ENCODE assay signal across 1 cellular context in the genomic region with DNA sequence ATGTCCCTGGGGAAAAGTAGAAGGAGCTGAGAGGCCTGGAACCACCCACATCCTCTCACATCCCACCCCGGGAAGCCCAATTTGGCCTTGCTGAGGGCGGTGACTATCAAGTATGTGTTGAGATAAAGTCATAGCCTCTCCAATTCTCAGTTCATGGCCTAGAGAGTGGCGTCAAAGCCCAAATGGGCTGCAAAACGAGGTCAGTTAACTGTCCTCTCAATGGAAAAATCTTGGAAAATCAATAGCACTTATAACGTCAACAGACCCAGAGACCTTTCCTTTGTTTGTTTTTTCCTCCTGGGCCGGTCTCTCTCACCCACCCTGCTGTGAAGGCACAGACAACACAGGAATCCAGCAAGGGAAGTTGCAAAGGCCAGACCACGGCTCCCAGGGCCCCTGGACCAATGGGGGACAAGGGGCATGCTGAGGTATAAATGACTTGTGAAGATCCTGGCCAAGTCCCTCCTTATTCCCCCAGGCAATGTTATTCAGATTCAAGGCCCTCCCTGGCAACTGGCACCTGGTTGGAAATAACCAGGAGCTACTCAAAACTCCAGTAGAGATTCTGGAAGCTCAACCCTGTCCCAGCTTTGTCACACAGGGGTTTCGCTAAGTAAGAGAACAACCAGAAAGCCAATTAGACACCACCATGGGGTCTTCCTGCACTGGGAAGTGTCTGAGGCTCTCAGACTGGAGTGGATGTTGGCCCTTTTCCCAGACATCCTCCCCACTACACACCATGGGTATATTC.
A peak's percentile ranks its signal among the peaks of the same experiment; 100 is the strongest.
TF ChIP-seq lines count a peak whose summit lies in the region.

No MANE protein-coding gene starts in this region.

TF ChIP-seq in liver, 16 proteins besides CTCF, POLR2A, EP300 and RAD21 (continued from another document):
- peak; percentile 85 for TF ChIP-seq NR2F2 (IDR thresholded peaks at IDR 0.05)
